Comparison of ENCODE assay signal across 13 cellular contexts in the genomic region with DNA sequence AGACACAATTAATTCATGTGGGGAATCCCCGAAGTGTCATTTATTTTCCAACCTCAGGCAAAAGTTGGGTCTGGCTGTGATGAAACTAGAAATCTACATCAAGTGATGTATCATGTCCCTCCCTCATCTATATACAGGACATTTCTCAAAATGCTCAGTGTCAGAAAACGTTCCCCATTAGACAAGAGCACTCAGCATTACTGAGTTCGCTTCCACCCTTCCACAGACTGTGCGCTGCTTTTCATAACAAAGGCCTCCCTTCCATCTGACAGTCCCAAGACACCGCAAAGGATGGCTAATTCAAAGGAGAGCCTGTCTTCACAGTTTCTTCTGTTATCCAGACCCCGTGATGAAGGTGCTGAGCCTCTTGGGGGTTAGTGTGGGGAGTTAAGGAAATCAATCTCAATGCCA. TPM values are rescaled to one million over a fixed set of nuclear protein-coding genes. Genes with fewer than 3 reads are reported as not detected.
DNase-seq lines count a peak whose midpoint lies in the region; ATAC-seq and TF ChIP-seq lines count a peak whose summit lies in the region.
"Had no signal": no experiment of that assay in that cellular context is flagged by ENCODE, and none has a peak within 500 bp of the region (broad histone marks: within the 10 kb centered on the region; RNA-seq: fewer than 3 reads in every experiment).

No MANE protein-coding gene starts in this region.

- peak; percentile 25 for DNase-seq in activated naive CD4-positive, alpha-beta T cell treated with anti-CD3 and anti-CD28 coated beads, Interleukin-2, amount 10 ng/mL, durations not matched to agents 7 days and 5 days
- no peak for DNase-seq in activated naive CD4-positive, alpha-beta T cell treated with Interleukin-2 at 50 U/mL for 16 hours
- no peak for DNase-seq in activated naive CD8-positive, alpha-beta T cell treated with anti-CD3 and anti-CD28 coated beads, Interleukin-2, amount 50 U/mL, for 24 hours
- no peak for DNase-seq in stimulated activated naive B cell treated with anti-CD40 and anti-IgM and Interleukin-4, amounts not matched to agents 10 μg/mL and 1 μg/mL and 100 μg/mL, for 72 hours
- DNase-seq in OCI-M2 (lab: John Stamatoyannopoulos, UW; ENCODE audit: unreplicated experiment), result no peak
- DNase-seq in esophagus muscularis mucosa (ENCODE audit: extremely low spot score), result no peak
- DNase-seq: left ventricle myocardium superior, NCI-H2081, RPMI8226 had no signal

- peak overlapping the region; percentile 35 for H3K4me3 ChIP-seq in OCI-LY1 (ENCODE audit: low read depth, low read length, poor library complexity, severe bottlenecking)
- H3K4me3 ChIP-seq in esophagus muscularis mucosa, result no peak overlapping the region
- H3K4me3 ChIP-seq: tibial nerve had no signal

- peak overlapping the region; percentile 62 for H3K4me2 ChIP-seq in OCI-LY1 (ENCODE audit: low read length)

- H3K9me3 ChIP-seq in OCI-LY1 (ENCODE audit: low read length), result no peaks in the 10 kb centered on the region
- no peaks in the 10 kb centered on the region for H3K9me3 ChIP-seq in esophagus muscularis mucosa
- H3K9me3 ChIP-seq: tibial nerve had no signal

- no peaks in the 10 kb centered on the region for H3K9me3 Mint-ChIP-seq in activated naive CD4-positive, alpha-beta T cell treated with anti-CD3 and anti-CD28 coated beads, Interleukin-2, amount 10 ng/mL, durations not matched to agents 7 days and 5 days
- H3K9me3 Mint-ChIP-seq in activated naive CD8-positive, alpha-beta T cell treated with anti-CD3 and anti-CD28 coated beads, Interleukin-2, amount 50 U/mL, for 24 hours, result no peaks in the 10 kb centered on the region
- no peaks in the 10 kb centered on the region for H3K9me3 Mint-ChIP-seq in stimulated activated naive B cell treated with anti-CD40 and anti-IgM and Interleukin-4, amounts not matched to agents 10 μg/mL and 1 μg/mL and 100 μg/mL, for 72 hours

- no peaks in the 10 kb centered on the region for H4K20me1 ChIP-seq in OCI-LY1 (ENCODE audit: insufficient read depth, low read length)

- CTCF ChIA-PET in activated naive CD4-positive, alpha-beta T cell treated with anti-CD3 and anti-CD28 coated beads, Interleukin-2, amount 10 ng/mL, durations not matched to agents 7 days and 5 days (lab: Charles Lee), result interaction anchor here (1.3 to 1.7 kb wide), 2 partner anchors 86 to 91 kb away, joined by 4 to 8 read pairs; no protein-coding TSS in a partner anchor

- no peaks in the 10 kb centered on the region for H3K9me2 ChIP-seq in OCI-LY1 (ENCODE audit: low read depth, low read length)

- TF ChIP-seq EP300 in esophagus muscularis mucosa (IDR thresholded peaks at IDR 0.05), result no peak

- H3K27ac ChIP-seq in OCI-LY1 (ENCODE audit: low read depth, low read length, poor library complexity, severe bottlenecking) (peak overlapping the region; percentile 71), esophagus muscularis mucosa (replicated peaks in 1 of 4) (no peak overlapping the region)

- WGBS in esophagus muscularis mucosa, result 81% methylated on average over 6 of the region's 6 CpGs

- H3K27me3 Mint-ChIP-seq in activated naive CD4-positive, alpha-beta T cell treated with anti-CD3 and anti-CD28 coated beads, Interleukin-2, amount 10 ng/mL, durations not matched to agents 7 days and 5 days, result no peaks in the 10 kb centered on the region
- no peaks in the 10 kb centered on the region for H3K27me3 Mint-ChIP-seq in activated naive CD8-positive, alpha-beta T cell treated with anti-CD3 and anti-CD28 coated beads, Interleukin-2, amount 50 U/mL, for 24 hours
- H3K27me3 Mint-ChIP-seq in stimulated activated naive B cell treated with anti-CD40 and anti-IgM and Interleukin-4, amounts not matched to agents 10 μg/mL and 1 μg/mL and 100 μg/mL, for 72 hours, result no peaks in the 10 kb centered on the region

- H3K79me2 ChIP-seq in OCI-LY1 (ENCODE audit: insufficient read depth, low read length), result peaks cover 99% of the 10 kb centered on the region

- H3K36me3 ChIP-seq in OCI-LY1 (ENCODE audit: insufficient read depth, low read length), result peaks cover 79% of the 10 kb centered on the region
- H3K36me3 ChIP-seq in esophagus muscularis mucosa, result no peaks in the 10 kb centered on the region
- H3K36me3 ChIP-seq: tibial nerve had no signal

- H3K4me1 ChIP-seq in OCI-LY1 (ENCODE audit: insufficient read depth, low read length, severe bottlenecking), result peaks cover 99% of the 10 kb centered on the region
- peaks cover 0 to 8% (median 0%) of the 10 kb centered on the region in 4 donors for H3K4me1 ChIP-seq in esophagus muscularis mucosa

- peaks cover 91% of the 10 kb centered on the region for H3K4me1 Mint-ChIP-seq in activated naive CD4-positive, alpha-beta T cell treated with anti-CD3 and anti-CD28 coated beads, Interleukin-2, amount 10 ng/mL, durations not matched to agents 7 days and 5 days
- H3K4me1 Mint-ChIP-seq in activated naive CD8-positive, alpha-beta T cell treated with anti-CD3 and anti-CD28 coated beads, Interleukin-2, amount 50 U/mL, for 24 hours, result peaks cover 98% of the 10 kb centered on the region
- peaks cover 62 to 91% of the 10 kb centered on the region in 2 donors for H3K4me1 Mint-ChIP-seq in stimulated activated naive B cell treated with anti-CD40 and anti-IgM and Interleukin-4, amounts not matched to agents 10 μg/mL and 1 μg/mL and 100 μg/mL, for 72 hours

- no peaks in the 10 kb centered on the region for H3F3A ChIP-seq in OCI-LY1 (ENCODE audit: insufficient read depth, low read length)

- H3K27ac Mint-ChIP-seq in activated naive CD4-positive, alpha-beta T cell treated with anti-CD3 and anti-CD28 coated beads, Interleukin-2, amount 10 ng/mL, durations not matched to agents 7 days and 5 days, result peak overlapping the region; percentile 88
- H3K27ac Mint-ChIP-seq in activated naive CD8-positive, alpha-beta T cell treated with anti-CD3 and anti-CD28 coated beads, Interleukin-2, amount 50 U/mL, for 24 hours, result peak overlapping the region; percentile 93
- peak overlapping the region; percentile 74 for H3K27ac Mint-ChIP-seq in stimulated activated naive B cell treated with anti-CD40 and anti-IgM and Interleukin-4, amounts not matched to agents 10 μg/mL and 1 μg/mL and 100 μg/mL, for 72 hours

- TF ChIP-seq POLR2A in esophagus muscularis mucosa (IDR thresholded peaks at IDR 0.05; ENCODE audit: low read depth), result no peak

- TF ChIP-seq CTCF in OCI-LY1 (IDR thresholded peaks at IDR 0.05; ENCODE audit: low read length), result no peak
- no peak for TF ChIP-seq CTCF in esophagus muscularis mucosa (IDR thresholded peaks at IDR 0.05)

- H3K27me3 ChIP-seq in OCI-LY1 (ENCODE audit: insufficient read depth, low read length) (no peaks in the 10 kb centered on the region), esophagus muscularis mucosa (no peaks in the 10 kb centered on the region)

- intact Hi-C loops in esophagus muscularis mucosa (cut with DNase I), result no loop called here

- peak overlapping the region; percentile 39; the same call in 1 of the 2 replicates for H3K9ac ChIP-seq in OCI-LY1 (ENCODE audit: low read length)

- peaks cover 88% of the 10 kb centered on the region for H3K36me3 Mint-ChIP-seq in activated naive CD4-positive, alpha-beta T cell treated with anti-CD3 and anti-CD28 coated beads, Interleukin-2, amount 10 ng/mL, durations not matched to agents 7 days and 5 days
- H3K36me3 Mint-ChIP-seq in activated naive CD8-positive, alpha-beta T cell treated with anti-CD3 and anti-CD28 coated beads, Interleukin-2, amount 50 U/mL, for 24 hours (ENCODE audit: low read depth), result peaks cover 57% of the 10 kb centered on the region
- peaks cover 63 to 76% of the 10 kb centered on the region in 2 donors for H3K36me3 Mint-ChIP-seq in stimulated activated naive B cell treated with anti-CD40 and anti-IgM and Interleukin-4, amounts not matched to agents 10 μg/mL and 1 μg/mL and 100 μg/mL, for 72 hours

- H3K4me3 Mint-ChIP-seq in activated naive CD4-positive, alpha-beta T cell treated with anti-CD3 and anti-CD28 coated beads, Interleukin-2, amount 10 ng/mL, durations not matched to agents 7 days and 5 days, result peak overlapping the region; percentile 63
- peak overlapping the region; percentile 67 for H3K4me3 Mint-ChIP-seq in activated naive CD8-positive, alpha-beta T cell treated with anti-CD3 and anti-CD28 coated beads, Interleukin-2, amount 50 U/mL, for 24 hours
- peak overlapping the region; percentile 38 to 43 for H3K4me3 Mint-ChIP-seq in stimulated activated naive B cell treated with anti-CD40 and anti-IgM and Interleukin-4, amounts not matched to agents 10 μg/mL and 1 μg/mL and 100 μg/mL, for 72 hours

- peak; percentile 78 for ATAC-seq in activated naive CD8-positive, alpha-beta T cell treated with anti-CD3 and anti-CD28 coated beads, Interleukin-2, amount 50 U/mL, for 24 hours
- ATAC-seq in stimulated activated naive B cell treated with anti-CD40 and anti-IgM and Interleukin-4, amounts not matched to agents 10 μg/mL and 1 μg/mL and 100 μg/mL, for 72 hours (replicated peaks), result peak; percentile 77 to 80
- no peak for ATAC-seq in HG03159 (IDR thresholded peaks at IDR 0.05; ENCODE audit: unreplicated experiment)
- ATAC-seq: HepG2, left ventricle myocardium superior had no signal

- H2AFZ ChIP-seq in OCI-LY1 (ENCODE audit: low read length), result no peak overlapping the region

RNA-seq across cellular contexts. Expression of a gene that starts 7.6 kb away (rescaled TPM):
- total RNA-seq in esophagus muscularis mucosa, result 1 to 10 TPM; 4.2 to 6.3 (median 5.6) TPM
